17 cellular contexts compared by ENCODE assay signal in the genomic region with DNA sequence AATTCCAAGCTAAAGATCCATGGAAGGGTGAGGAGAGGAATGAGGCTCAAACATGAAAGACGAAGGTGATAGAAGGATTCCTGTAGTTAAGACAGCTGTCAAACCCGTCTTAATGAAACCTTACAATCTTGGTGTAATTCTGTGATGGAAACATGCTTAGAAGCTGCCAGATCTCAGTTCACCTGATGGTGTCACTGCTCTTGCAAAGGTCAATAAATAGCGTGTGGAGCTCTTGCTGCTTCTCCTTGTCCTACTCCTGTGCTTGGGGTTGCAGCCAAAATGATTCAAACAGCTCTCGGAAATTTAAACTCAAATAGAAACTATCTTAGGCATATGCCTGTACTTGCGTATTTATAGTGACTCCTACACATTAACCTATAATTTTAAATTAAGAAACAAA.
DNase-seq lines count a peak whose midpoint lies in the region; ATAC-seq, FAIRE-seq and TF ChIP-seq lines count a peak whose summit lies in the region.
"Had no signal": no experiment of that assay in that cellular context is flagged by ENCODE, and none has a peak within 500 bp of the region (broad histone marks: within the 10 kb centered on the region; RNA-seq: fewer than 3 reads in every experiment).

No MANE protein-coding gene starts in this region.

- no peaks in the 10 kb centered on the region for H3K9me3 ChIP-seq in WERI-Rb-1 (ENCODE audit: severe bottlenecking)

- H3K27ac ChIP-seq in WERI-Rb-1 = no peak overlapping the region

- H3K4me3 ChIP-seq in WERI-Rb-1 (ENCODE audit: low read depth, low read length) = no peak overlapping the region
- H3K4me3 ChIP-seq: mucosa of descending colon had no signal

- no peaks in the 10 kb centered on the region for H3K36me3 ChIP-seq in WERI-Rb-1

- no peak for ATAC-seq in HG02870 (IDR thresholded peaks at IDR 0.05; ENCODE audit: unreplicated experiment)
- ATAC-seq: activated T-cell treated with anti-CD3 and anti-CD28 coated beads, Interleukin-2, amount 50 U/mL, for 72 hours; mucosa of descending colon had no signal

- H3K27me3 ChIP-seq in WERI-Rb-1 (ENCODE audit: insufficient read depth, low read depth, severe bottlenecking) = no peaks in the 10 kb centered on the region

- FAIRE-seq in urothelium cell line (lab: Jason Lieb, UNC) = no peak

- DNase-seq in SIG-M5 treated with dmso at 0.1 percent for 504 hours (lab: John Stamatoyannopoulos, UW; ENCODE audit: unreplicated experiment) (peak; percentile 34), SIG-M5 (lab: John Stamatoyannopoulos, UW) (no peak), NCI-H82 treated with DMSO at 0.1 percent for 48 hours (lab: John Stamatoyannopoulos, UW; ENCODE audit: unreplicated experiment) (peak; percentile 21), cerebellar cortex (ENCODE audit: low spot score) (peak; percentile 38), urothelium cell line (ENCODE audit: low spot score) (peak; percentile 1), pons (ENCODE audit: low spot score) (no peak), WERI-Rb-1 (no peak)
- DNase-seq: activated CD4-positive, alpha-beta T cell treated with anti-CD3 and anti-CD28 coated beads, Interleukin-2, amount 10 ng/mL, durations not matched to agents 24 days and 14 days; activated T-cell treated with anti-CD3 and anti-CD28 coated beads, Interleukin-2, amount 50 U/mL, for 72 hours; dermis blood vessel endothelial cell; immature natural killer cell; mucosa of descending colon; NCI-H345; posterior cingulate gyrus; stimulated activated CD4-positive, alpha-beta T cell treated with anti-CD3 and anti-CD28 coated beads, Interleukin-15, amount 100 ng/mL, for 24 hours; T-helper 1 cell had no signal

- no peak for TF ChIP-seq CTCF in WERI-Rb-1 (IDR thresholded peaks at IDR 0.05; ENCODE audit: low read depth, low read length)

Comparison
In these comparisons a context has a peak if more than half of its experiments do, and no peak if none do; other contexts are left out.
1. DNase-seq: peak in SIG-M5 treated with dmso at 0.1 percent for 504 hours (single experiment), NCI-H82 treated with DMSO at 0.1 percent for 48 hours (single experiment), cerebellar cortex (single experiment) and urothelium cell line (single experiment); none in SIG-M5 (single experiment), pons (single experiment) and WERI-Rb-1 (single experiment).